ENCODE assay signal across 8 cellular contexts in genomic region chr10:35642023-35642792, GRCh38. TPM values are rescaled to one million over a fixed set of nuclear protein-coding genes. Genes with fewer than 3 reads are reported as not detected.
DNase-seq lines count a peak whose midpoint lies in the region; ATAC-seq and TF ChIP-seq lines count a peak whose summit lies in the region.

Gene FZD8 (minus strand): TSS chr10:35642296. CDS start chr10:35641429, 867 bp downstream.

- intact Hi-C loops in right lobe of liver (cut with DNase I) = no loop called here

- DNase-seq in AG08395 (ENCODE audit: low spot score) (peak; percentile 95), NCI-H226 (peak; percentile 79), right lobe of liver (peak; percentile 94 to 96 (median 95))
- DNase-seq in activated CD4-positive, alpha-beta T cell treated with anti-CD3 and anti-CD28 coated beads, Interleukin-2, amount 50 U/mL, for 4 hours = peak; percentile 62
- peak; percentile 69 for DNase-seq in stimulated activated CD4-positive, alpha-beta T cell treated with anti-CD3 and anti-CD28 coated beads, Interleukin-2, amount 100 ng/mL, for 48 hours

- H3K4me3 ChIP-seq in duodenal mucosa (ENCODE audit: low read depth in 1 of 2, low read length in 2 of 2) = peak within 1 kb of the TSS; percentile 70 to 82
- H3K4me3 ChIP-seq in right lobe of liver = peak within 1 kb of the TSS; percentile 72 to 91 (median 80)

- peak within 1 kb of the TSS; percentile 25 for H3K27ac ChIP-seq in duodenal mucosa (ENCODE audit: low read depth, low read length)
- peak within 1 kb of the TSS; percentile 66 to 85 (median 69) for H3K27ac ChIP-seq in right lobe of liver

- H3K9me3 ChIP-seq in duodenal mucosa (ENCODE audit: control insufficient read depth in 1 of 2, low read length in 2 of 2) = no peaks in the 10 kb centered on the region
- H3K9me3 ChIP-seq in right lobe of liver = no peaks in the 10 kb centered on the region

- TF ChIP-seq CTCF in right lobe of liver (IDR thresholded peaks at IDR 0.05) = peak in 1 of 4 donors; percentile 2

- TF ChIP-seq POLR2A in right lobe of liver (IDR thresholded peaks at IDR 0.05) = peak; percentile 95

- peaks cover 9 to 33% of the 10 kb centered on the region in 2 donors for H3K4me1 ChIP-seq in duodenal mucosa (ENCODE audit: control insufficient read depth in 1 of 2, insufficient read depth in 2 of 2, low read length in 2 of 2)
- peaks cover 0 to 12% (median 4%) of the 10 kb centered on the region in 4 donors for H3K4me1 ChIP-seq in right lobe of liver

- H3K27me3 ChIP-seq in duodenal mucosa (ENCODE audit: control insufficient read depth in 1 of 2, insufficient read depth in 2 of 2, low read length in 2 of 2) (peaks cover 24 to 44% of the 10 kb centered on the region in 2 donors), right lobe of liver (no peaks in the 10 kb centered on the region)

- WGBS in right lobe of liver (ENCODE audit: insufficient coverage, low coverage, low lambda C conversion rate, missing lambda C conversion rate) = 0% methylated on average over 7 of the region's 82 CpGs

- peak; percentile 90 for ATAC-seq in GM18909 (IDR thresholded peaks at IDR 0.05; ENCODE audit: poor library complexity, unreplicated experiment)
- ATAC-seq in HG03135 (IDR thresholded peaks at IDR 0.05; ENCODE audit: unreplicated experiment) = peak; percentile 90
- peak; percentile 90 to 94 (median 90) for ATAC-seq in right lobe of liver

- H3K36me3 ChIP-seq in duodenal mucosa (ENCODE audit: control insufficient read depth in 1 of 2, insufficient read depth in 2 of 2, low read length in 2 of 2) = no peaks in the 10 kb centered on the region
- no peaks in the 10 kb centered on the region for H3K36me3 ChIP-seq in right lobe of liver

- peak within 1 kb of the TSS; percentile 33 to 51 for H3K9ac ChIP-seq in duodenal mucosa (ENCODE audit: low read depth in 1 of 2, low read length in 2 of 2)

RNA-seq across cellular contexts. Expression of gene FZD8, which starts in this region (rescaled TPM):
- 1 to 10 TPM; 2.3 to 4.6 (median 3.8) TPM for total RNA-seq in right lobe of liver

Comparison
In these comparisons a context has a peak if more than half of its experiments do, and no peak if none do; other contexts are left out.
1. Peak in every context shown above with its lines: DNase-seq, ATAC-seq, H3K4me3 ChIP-seq and H3K27ac ChIP-seq.